ENCODE assay signal across 8 cellular contexts in genomic region chr11:112289588-112290461, GRCh38. TPM values are rescaled to one million over a fixed set of nuclear protein-coding genes. Genes with fewer than 3 reads are reported as not detected.
A peak's percentile ranks its signal among the peaks of the same experiment; 100 is the strongest.
DNase-seq lines count a peak whose midpoint lies in the region; ATAC-seq and TF ChIP-seq lines count a peak whose summit lies in the region.

No MANE protein-coding gene starts in this region.

- peak overlapping the region; percentile 75 to 88 for H3K27ac ChIP-seq in coronary artery

- DNase-seq in SIG-M5 treated with dmso at 0.1 percent for 504 hours (lab: John Stamatoyannopoulos, UW; ENCODE audit: unreplicated experiment) (peak; percentile 42), SIG-M5 (lab: John Stamatoyannopoulos, UW) (no peak), NCI-H2196 treated with DMSO at 0.1 percent for 48 hours (lab: John Stamatoyannopoulos, UW; ENCODE audit: unreplicated experiment) (peak; percentile 34), coronary artery (ENCODE audit: low spot score) (peak; percentile 86), left lobe of liver (ENCODE audit: low spot score) (peak; percentile 88)
- peak; percentile 88 for DNase-seq in activated CD4-positive, alpha-beta T cell treated with anti-CD3 and anti-CD28 coated beads for 48 hours
- peak; percentile 76 for DNase-seq in stimulated activated CD4-positive, alpha-beta T cell treated with anti-CD3 and anti-CD28 coated beads, Interleukin-2, amount 100 ng/mL, for 4 hours (ENCODE audit: low read depth)

- peak; percentile 86 for TF ChIP-seq CTCF in coronary artery (IDR thresholded peaks at IDR 0.05)

- ATAC-seq in HG02938 (IDR thresholded peaks at IDR 0.05; ENCODE audit: unreplicated experiment) = peak; percentile 76
- ATAC-seq in left lobe of liver = peak; percentile 96

- H3K4me3 ChIP-seq in coronary artery = peak overlapping the region; percentile 78

RNA-seq across cellular contexts. Expression of gene PLET1, which starts 29.2 kb away (rescaled TPM):
- not detected for total RNA-seq in left lobe of liver
